ENCODE assay signal across 9 cellular contexts in genomic region chr13:40813662-40814454, GRCh38. TPM values are rescaled to one million over a fixed set of nuclear protein-coding genes. Genes with fewer than 3 reads are reported as not detected.
A peak's percentile ranks its signal among the peaks of the same experiment; 100 is the strongest.
DNase-seq lines count a peak whose midpoint lies in the region; TF ChIP-seq lines count a peak whose summit lies in the region.
"Had no signal": no experiment of that assay in that cellular context is flagged by ENCODE, and none has a peak within 500 bp of the region (broad histone marks: within the 10 kb centered on the region; RNA-seq: fewer than 3 reads in every experiment).

No MANE protein-coding gene starts in this region.

- no peak overlapping the region for H4K12ac ChIP-seq in trophoblast cell (ENCODE audit: low read depth, low read length)

- H2AFZ ChIP-seq in trophoblast cell (ENCODE audit: insufficient read depth, low read length, poor library complexity): no peak overlapping the region

- no peaks in the 10 kb centered on the region for H3K79me2 ChIP-seq in trophoblast cell (ENCODE audit: control insufficient read depth, insufficient read depth, low read length, poor library complexity)

- H3K18ac ChIP-seq in trophoblast cell (ENCODE audit: low read length): no peak overlapping the region

- no peaks in the 10 kb centered on the region for H3K4me1 ChIP-seq in trophoblast cell (ENCODE audit: control insufficient read depth in 1 of 2, insufficient read depth in 2 of 2, low read length in 2 of 2)

- whole genome bisulfite sequencing in trophoblast cell (ENCODE audit: extremely low coverage, insufficient coverage, insufficient read length): no CpG with 5 or more reads among the region's 7 CpGs

- no peak overlapping the region for H3K4me3 ChIP-seq in trophoblast cell (ENCODE audit: low read depth, low read length)

- H3K36me3 Mint-ChIP-seq in chondrocyte (ENCODE audit: low read depth): peaks cover 38% of the 10 kb centered on the region

- no peak overlapping the region for H3K4me2 ChIP-seq in trophoblast cell (ENCODE audit: low read length)

- H3K23ac ChIP-seq in trophoblast cell (ENCODE audit: low read length): no peak overlapping the region

- in situ Hi-C loops in ACHN (cut with HindIII; ENCODE audit: low pct_ligation_motif_present, low pct_unique_long_range_greater_than_20kb, low sequenced_read_pairs): no loop called here

- peaks cover 9 to 14% of the 10 kb centered on the region in 2 experiments for H3K36me3 ChIP-seq in trophoblast cell (ENCODE audit: control insufficient read depth in 1 of 2, insufficient read depth in 2 of 2, low read length in 2 of 2)

- H4K91ac ChIP-seq in trophoblast cell (ENCODE audit: low read depth, low read length): no peak overlapping the region

- no peaks in the 10 kb centered on the region for H3K27me3 Mint-ChIP-seq in chondrocyte (ENCODE audit: low read depth)

- H2BK5ac ChIP-seq in trophoblast cell (ENCODE audit: low read depth, low read length, poor library complexity): no peak overlapping the region

- no peaks in the 10 kb centered on the region for H3K4me1 Mint-ChIP-seq in chondrocyte (ENCODE audit: low read depth)
- H3K4me1 Mint-ChIP-seq: brain had no signal

- H3K14ac ChIP-seq in trophoblast cell (ENCODE audit: low read length): no peak overlapping the region

- H3K9me3 Mint-ChIP-seq in chondrocyte (ENCODE audit: low read depth): peaks cover 26% of the 10 kb centered on the region

- TF ChIP-seq CTCF in GM12873 (IDR thresholded peaks at IDR 0.05; ENCODE audit: insufficient read depth, low read depth, low read length, missing control alignments) (peak; percentile 76), chondrocyte (IDR thresholded peaks at IDR 0.05) (peak; percentile 65)

- no peak overlapping the region for H3K4ac ChIP-seq in trophoblast cell (ENCODE audit: low read depth, low read length)

- H3K4me3 Mint-ChIP-seq in chondrocyte (ENCODE audit: unreplicated experiment): no peak overlapping the region
- H3K4me3 Mint-ChIP-seq: brain had no signal

- peak overlapping the region; percentile 20 for H4K8ac ChIP-seq in trophoblast cell (ENCODE audit: low read depth, low read length)

- H3K9ac ChIP-seq in trophoblast cell (ENCODE audit: low read length): no peak overlapping the region

- H2AK5ac ChIP-seq in trophoblast cell (ENCODE audit: low read length): no peak overlapping the region

- peaks cover 5% of the 10 kb centered on the region for H3K9me3 ChIP-seq in trophoblast cell (ENCODE audit: insufficient read depth, low read depth, low read length)

- no peaks in the 10 kb centered on the region for H3K27me3 ChIP-seq in trophoblast cell (ENCODE audit: insufficient read depth, low read length)

- no peak overlapping the region for H2BK120ac ChIP-seq in trophoblast cell (ENCODE audit: insufficient read depth, low read length, poor library complexity)

- DNase-seq in ACHN (peak; percentile 49), NCI-H69 (lab: John Stamatoyannopoulos, UW) (peak; percentile 27), chondrocyte (ENCODE audit: low spot score) (no peak), trophoblast cell (peak in 1 of 2 donors; percentile 40), NCI-H2196 (lab: John Stamatoyannopoulos, UW; ENCODE audit: unreplicated experiment) (no peak), islet precursor cell (no peak)
- DNase-seq in effector CD8-positive, alpha-beta T cell (lab: John Stamatoyannopoulos, UW): no peak

- H3K79me1 ChIP-seq in trophoblast cell (ENCODE audit: low read length): no peaks in the 10 kb centered on the region

- H2BK12ac ChIP-seq in trophoblast cell (ENCODE audit: low read length): no peak overlapping the region

- H3K27ac ChIP-seq in trophoblast cell (ENCODE audit: low read depth, low read length): no peak overlapping the region

- H3K27ac Mint-ChIP-seq in chondrocyte (ENCODE audit: unreplicated experiment): no peak overlapping the region
- H3K27ac Mint-ChIP-seq: brain had no signal

RNA-seq across cellular contexts. Expression of gene SLC25A15, which starts 24.4 kb away (rescaled TPM):
- 8.2 to 10.0 TPM (median 9.3 TPM) in 3 replicates for total RNA-seq in chondrocyte
- 7.2 and 7.5 TPM in 2 replicates for polyA plus RNA-seq in trophoblast cell (2013)

RNA-seq across cellular contexts. Expression of gene MRPS31, which starts 42.9 kb away (rescaled TPM):
- total RNA-seq in chondrocyte: 11.5 to 15.4 TPM (median 12.3 TPM) in 3 replicates
- polyA plus RNA-seq in trophoblast cell (2013): 27.5 and 29.6 TPM in 2 replicates

Comparison
In these comparisons a context has a peak if more than half of its experiments do, and no peak if none do; other contexts are left out.
1. DNase-seq: peak in ACHN (single experiment) and NCI-H69 (single experiment); none in chondrocyte (single experiment), NCI-H2196 (single experiment), effector CD8-positive, alpha-beta T cell (single experiment) and islet precursor cell (single experiment).